Comparison of ENCODE assay signal across 8 cellular contexts in genomic region chr11:9574806-9575530, GRCh38. TPM values are rescaled to one million over a fixed set of nuclear protein-coding genes. Genes with fewer than 3 reads are reported as not detected.
DNase-seq lines count a peak whose midpoint lies in the region; ATAC-seq and TF ChIP-seq lines count a peak whose summit lies in the region.

No MANE protein-coding gene starts in this region.

- WGBS in H9 (ENCODE audit: extremely low coverage, insufficient read length, low lambda C conversion rate): no CpG with 5 or more reads among the region's 34 CpGs
- WGBS in heart right ventricle, 2 donors: 1% methylated on average over 34 of the region's 34 CpGs
- WGBS in prostate gland: under 1% methylated on average over 34 of the region's 34 CpGs

- intact Hi-C loops in heart right ventricle (cut with DNase I): loop anchor here in 5 of 10 donors (2.0 to 5.0 kb wide), 6 partner anchors 37 to 1232 kb away; partner anchors contain the start of genes EIF4G2 (in 1 of the 5) and ZNF143 (in 1 of the 5)
- intact Hi-C loops in prostate gland (cut with DNase I): loop anchor here (2.0 to 10.0 kb wide), 3 partner anchors 38 to 730 kb away; partner anchors contain the start of gene ADM

- H3K36me3 ChIP-seq in CD4-positive, CD25-positive, alpha-beta regulatory T cell (ENCODE audit: control insufficient read depth, insufficient read depth, low read length): peaks cover under 1% of the 10 kb centered on the region
- peaks cover 0 to 34% (median 0%) of the 10 kb centered on the region in 9 donors for H3K36me3 ChIP-seq in heart right ventricle
- no peaks in the 10 kb centered on the region for H3K36me3 ChIP-seq in prostate gland

- no peaks in the 10 kb centered on the region for H3K27me3 ChIP-seq in CD4-positive, CD25-positive, alpha-beta regulatory T cell (ENCODE audit: control insufficient read depth, insufficient read depth, low read length)
- H3K27me3 ChIP-seq in H9 (ENCODE audit: insufficient read depth, low read length): no peaks in the 10 kb centered on the region
- no peaks in the 10 kb centered on the region for H3K27me3 ChIP-seq in heart right ventricle
- no peaks in the 10 kb centered on the region for H3K27me3 ChIP-seq in prostate gland (replicated peaks; ENCODE audit: insufficient read depth)

- peak overlapping the region; percentile 62 for H3K4me2 ChIP-seq in H9 (ENCODE audit: insufficient read depth, insufficient read length, low read length)

- H3K9ac ChIP-seq in H9 (ENCODE audit: extremely low read depth, insufficient read length, low read length): peak overlapping the region; percentile 92

- H3K18ac ChIP-seq in H9 (ENCODE audit: insufficient read length, low read depth, low read length): peak overlapping the region; percentile 14

- H3K9me3 ChIP-seq in CD4-positive, CD25-positive, alpha-beta regulatory T cell (ENCODE audit: control insufficient read depth in 2 of 2, low read length in 2 of 2): no peaks in the 10 kb centered on the region
- no peaks in the 10 kb centered on the region for H3K9me3 ChIP-seq in H9 (ENCODE audit: control insufficient read depth, low read depth, low read length)
- H3K9me3 ChIP-seq in heart right ventricle: no peaks in the 10 kb centered on the region
- no peaks in the 10 kb centered on the region for H3K9me3 ChIP-seq in prostate gland

- peak; percentile 71 for TF ChIP-seq POLR2A in prostate gland (IDR thresholded peaks at IDR 0.05)

- H2BK120ac ChIP-seq in H9 (ENCODE audit: low read depth, low read length, poor library complexity, severe bottlenecking): no peak overlapping the region

- H2BK5ac ChIP-seq in H9 (ENCODE audit: insufficient read length, low read length): no peak overlapping the region

- no peak overlapping the region for H4K5ac ChIP-seq in H9 (ENCODE audit: insufficient read length, low read depth, low read length)

- H3K27me3 Mint-ChIP-seq in CD4-positive, CD25-positive, alpha-beta regulatory T cell: no peaks in the 10 kb centered on the region
- no peaks in the 10 kb centered on the region for H3K27me3 Mint-ChIP-seq in H9 (ENCODE audit: low read depth)
- peaks cover 14% of the 10 kb centered on the region for H3K27me3 Mint-ChIP-seq in activated naive CD8-positive, alpha-beta T cell treated with anti-CD3 and anti-CD28 coated beads, Interleukin-2, amount 10 ng/mL, durations not matched to agents 7 days and 5 days

- H3K27ac Mint-ChIP-seq in CD4-positive, CD25-positive, alpha-beta regulatory T cell: peak overlapping the region; percentile 76 to 93 (median 87)
- H3K27ac Mint-ChIP-seq in H9: peak overlapping the region; percentile 87 to 98 (median 94)
- peak overlapping the region; percentile 84 for H3K27ac Mint-ChIP-seq in activated naive CD8-positive, alpha-beta T cell treated with anti-CD3 and anti-CD28 coated beads, Interleukin-2, amount 10 ng/mL, durations not matched to agents 7 days and 5 days

- no peak for ATAC-seq in CD4-positive, CD25-positive, alpha-beta regulatory T cell (ENCODE audit: low read depth in 2 of 2)
- ATAC-seq in activated naive CD8-positive, alpha-beta T cell treated with anti-CD3 and anti-CD28 coated beads, Interleukin-2, amount 10 ng/mL, durations not matched to agents 7 days and 5 days (ENCODE audit: low read depth): no peak
- peak in 6 of 8 donors; percentile 25 to 71 (median 52) for ATAC-seq in heart right ventricle
- ATAC-seq in GM21447 (IDR thresholded peaks at IDR 0.05; ENCODE audit: unreplicated experiment): no peak
- no peak for ATAC-seq in GM21825 (IDR thresholded peaks at IDR 0.05; ENCODE audit: unreplicated experiment)

- peaks cover 39% of the 10 kb centered on the region for H3K4me1 ChIP-seq in CD4-positive, CD25-positive, alpha-beta regulatory T cell (ENCODE audit: control insufficient read depth, insufficient read depth, low read length, poor library complexity, severe bottlenecking)
- H3K4me1 ChIP-seq in H9 (ENCODE audit: insufficient read depth, low read length) (peaks cover under 1% of the 10 kb centered on the region; the same call in 1 of the 2 replicates), heart right ventricle (peaks cover 0 to 46% (median 24%) of the 10 kb centered on the region in 9 donors), prostate gland (replicated peaks) (peaks cover under 1% of the 10 kb centered on the region)

- no peak overlapping the region for H2AFZ ChIP-seq in H9 (ENCODE audit: low read length)

- TF ChIP-seq CTCF in H9 (conservative IDR thresholded peaks at IDR 0.05) (no peak), heart right ventricle (IDR thresholded peaks at IDR 0.05) (no peak), prostate gland (IDR thresholded peaks at IDR 0.05) (no peak)

- H3K9me3 Mint-ChIP-seq in CD4-positive, CD25-positive, alpha-beta regulatory T cell: peaks cover 0 to 1% (median 0%) of the 10 kb centered on the region in 7 donors
- H3K9me3 Mint-ChIP-seq in H9: peaks cover 0 to 8% of the 10 kb centered on the region in 2 experiments; a peak in 1 of 5 replicates
- no peaks in the 10 kb centered on the region for H3K9me3 Mint-ChIP-seq in activated naive CD8-positive, alpha-beta T cell treated with anti-CD3 and anti-CD28 coated beads, Interleukin-2, amount 10 ng/mL, durations not matched to agents 7 days and 5 days

- no peak overlapping the region for H3K23ac ChIP-seq in H9 (ENCODE audit: insufficient read length, low read depth, low read length)

- peaks cover 19 to 49% (median 34%) of the 10 kb centered on the region in 4 donors for H3K4me1 Mint-ChIP-seq in CD4-positive, CD25-positive, alpha-beta regulatory T cell
- peaks cover 29 to 38% of the 10 kb centered on the region in 2 experiments for H3K4me1 Mint-ChIP-seq in H9
- H3K4me1 Mint-ChIP-seq in activated naive CD8-positive, alpha-beta T cell treated with anti-CD3 and anti-CD28 coated beads, Interleukin-2, amount 10 ng/mL, durations not matched to agents 7 days and 5 days: peaks cover 31% of the 10 kb centered on the region

- H3K79me2 ChIP-seq in H9 (ENCODE audit: insufficient read depth, low read length): peaks cover 26% of the 10 kb centered on the region

- no peak overlapping the region; the same call in 1 of the 2 replicates for H3K4ac ChIP-seq in H9 (ENCODE audit: low read depth, low read length)

- H3K4me3 ChIP-seq in CD4-positive, CD25-positive, alpha-beta regulatory T cell (ENCODE audit: low read depth, low read length): peak overlapping the region; percentile 93
- H3K4me3 ChIP-seq in heart right ventricle (peak overlapping the region; percentile 48 to 95 (median 82)), prostate gland (peak overlapping the region; percentile 77)

- no peak overlapping the region for H2AK5ac ChIP-seq in H9 (ENCODE audit: insufficient read length, low read length)

- POLR2A ChIA-PET in activated naive CD8-positive, alpha-beta T cell treated with anti-CD3 and anti-CD28 coated beads, Interleukin-2, amount 10 ng/mL, durations not matched to agents 7 days and 5 days (lab: Charles Lee): interaction anchor here (1.1 to 2.4 kb wide), 3 partner anchors 26 to 114 kb away, joined by 5 to 25 read pairs (median 7); partner anchors contain the start of gene ZNF143

- H3K4me3 Mint-ChIP-seq in CD4-positive, CD25-positive, alpha-beta regulatory T cell: peak overlapping the region; percentile 82 to 90 (median 84)
- H3K4me3 Mint-ChIP-seq in H9: peak overlapping the region; percentile 95 to 98
- peak overlapping the region; percentile 97 for H3K4me3 Mint-ChIP-seq in activated naive CD8-positive, alpha-beta T cell treated with anti-CD3 and anti-CD28 coated beads, Interleukin-2, amount 10 ng/mL, durations not matched to agents 7 days and 5 days

- peak overlapping the region; percentile 86 for H3K14ac ChIP-seq in H9 (ENCODE audit: insufficient read depth, low read length)

- peak in 2 of 3 donors; percentile 36 to 48 for DNase-seq in CD4-positive, CD25-positive, alpha-beta regulatory T cell
- peak; percentile 50 for DNase-seq in H9
- peak; percentile 42 for DNase-seq in NCI-H774 (lab: John Stamatoyannopoulos, UW)
- DNase-seq in activated naive CD8-positive, alpha-beta T cell treated with anti-CD3 and anti-CD28 coated beads, Interleukin-2, amount 10 ng/mL, durations not matched to agents 7 days and 5 days: no peak
- peak; percentile 26 to 73 for DNase-seq in heart right ventricle
- DNase-seq in prostate gland (ENCODE audit: low spot score): peak; percentile 75

- no peak overlapping the region for H2BK12ac ChIP-seq in H9 (ENCODE audit: insufficient read length, low read depth, low read length)

- H3K27ac ChIP-seq in CD4-positive, CD25-positive, alpha-beta regulatory T cell (ENCODE audit: insufficient read depth, low read length, poor library complexity, severe bottlenecking): peak overlapping the region; percentile 80
- H3K27ac ChIP-seq in H9 (ENCODE audit: insufficient read length, low read depth, low read length): peak overlapping the region; percentile 53
- peak overlapping the region; percentile 9 to 97 (median 92) for H3K27ac ChIP-seq in heart right ventricle
- H3K27ac ChIP-seq in prostate gland: peak overlapping the region; percentile 93 to 99

- peaks cover 12% of the 10 kb centered on the region for H3K23me2 ChIP-seq in H9 (ENCODE audit: insufficient read length, low read depth, low read length, poor library complexity, severe bottlenecking)

- no peak overlapping the region for H4K91ac ChIP-seq in H9 (ENCODE audit: insufficient read length, low read depth, low read length)

- H3K36me3 Mint-ChIP-seq in CD4-positive, CD25-positive, alpha-beta regulatory T cell: peaks cover 5% of the 10 kb centered on the region
- H3K36me3 Mint-ChIP-seq in H9 (ENCODE audit: insufficient read depth in 1 of 3, low read depth in 3 of 3): peaks cover 48 to 53% (median 52%) of the 10 kb centered on the region in 3 experiments
- H3K36me3 Mint-ChIP-seq in activated naive CD8-positive, alpha-beta T cell treated with anti-CD3 and anti-CD28 coated beads, Interleukin-2, amount 10 ng/mL, durations not matched to agents 7 days and 5 days: peaks cover 38% of the 10 kb centered on the region

- no peaks in the 10 kb centered on the region for H4K20me1 ChIP-seq in H9 (ENCODE audit: control insufficient read depth, insufficient read depth, insufficient read length)

- H3T11ph ChIP-seq in H9 (ENCODE audit: low read length): no peak overlapping the region

- H3K56ac ChIP-seq in H9 (ENCODE audit: insufficient read length, low read depth, low read length): no peak overlapping the region

- H2BK15ac ChIP-seq in H9 (ENCODE audit: low read depth, low read length): no peak overlapping the region

- H2BK20ac ChIP-seq in H9 (ENCODE audit: low read depth, low read length, poor library complexity, severe bottlenecking): no peak overlapping the region

- H3K79me1 ChIP-seq in H9 (ENCODE audit: insufficient read depth, low read depth, low read length, poor library complexity, severe bottlenecking): no peaks in the 10 kb centered on the region

- H4K8ac ChIP-seq in H9 (replicated peaks; ENCODE audit: insufficient read length, low read depth, low read length): no peak overlapping the region

RNA-seq across cellular contexts. Expression of gene WEE1, which starts 1.5 kb away (rescaled TPM):
- 41.1 TPM for total RNA-seq in CD4-positive, CD25-positive, alpha-beta regulatory T cell
- 10 to 100 TPM; 11.5 to 25.4 (median 18.9) TPM for polyA plus RNA-seq in CD4-positive, CD25-positive, alpha-beta regulatory T cell
- total RNA-seq in H9 (2021) (136 and 142 TPM in 2 replicates), heart right ventricle (100 to 1,000 TPM in 2 of 10 donors, 10 to 100 TPM in 8; 22.9 to 114 (median 59.0) TPM), prostate gland (10 to 100 TPM; 31.0 to 33.1 TPM)
- 10 to 100 TPM; 47.8 to 50.5 TPM for total RNA-seq in activated naive CD8-positive, alpha-beta T cell treated with anti-CD3 and anti-CD28 coated beads, Interleukin-2, amount 10 ng/mL, durations not matched to agents 7 days and 5 days
- 10 to 100 TPM; 12.7 to 17.0 TPM for polyA plus RNA-seq in heart right ventricle

Comparison
In these comparisons a context has a peak if more than half of its experiments do, and no peak if none do; other contexts are left out.
1. ATAC-seq: peak in heart right ventricle (6 of 8); none in CD4-positive, CD25-positive, alpha-beta regulatory T cell (0 of 2), activated naive CD8-positive, alpha-beta T cell treated with anti-CD3 and anti-CD28 coated beads, Interleukin-2, amount 10 ng/mL, durations not matched to agents 7 days and 5 days (single experiment), GM21447 (single experiment) and GM21825 (single experiment).
2. Peak in every context shown above with its lines, with median percentiles within 50 percentile points of each other: H3K27ac ChIP-seq, H3K4me3 ChIP-seq, H3K27ac Mint-ChIP-seq and H3K4me3 Mint-ChIP-seq.